ENCODE assay signal across 8 cellular contexts in the genomic region with DNA sequence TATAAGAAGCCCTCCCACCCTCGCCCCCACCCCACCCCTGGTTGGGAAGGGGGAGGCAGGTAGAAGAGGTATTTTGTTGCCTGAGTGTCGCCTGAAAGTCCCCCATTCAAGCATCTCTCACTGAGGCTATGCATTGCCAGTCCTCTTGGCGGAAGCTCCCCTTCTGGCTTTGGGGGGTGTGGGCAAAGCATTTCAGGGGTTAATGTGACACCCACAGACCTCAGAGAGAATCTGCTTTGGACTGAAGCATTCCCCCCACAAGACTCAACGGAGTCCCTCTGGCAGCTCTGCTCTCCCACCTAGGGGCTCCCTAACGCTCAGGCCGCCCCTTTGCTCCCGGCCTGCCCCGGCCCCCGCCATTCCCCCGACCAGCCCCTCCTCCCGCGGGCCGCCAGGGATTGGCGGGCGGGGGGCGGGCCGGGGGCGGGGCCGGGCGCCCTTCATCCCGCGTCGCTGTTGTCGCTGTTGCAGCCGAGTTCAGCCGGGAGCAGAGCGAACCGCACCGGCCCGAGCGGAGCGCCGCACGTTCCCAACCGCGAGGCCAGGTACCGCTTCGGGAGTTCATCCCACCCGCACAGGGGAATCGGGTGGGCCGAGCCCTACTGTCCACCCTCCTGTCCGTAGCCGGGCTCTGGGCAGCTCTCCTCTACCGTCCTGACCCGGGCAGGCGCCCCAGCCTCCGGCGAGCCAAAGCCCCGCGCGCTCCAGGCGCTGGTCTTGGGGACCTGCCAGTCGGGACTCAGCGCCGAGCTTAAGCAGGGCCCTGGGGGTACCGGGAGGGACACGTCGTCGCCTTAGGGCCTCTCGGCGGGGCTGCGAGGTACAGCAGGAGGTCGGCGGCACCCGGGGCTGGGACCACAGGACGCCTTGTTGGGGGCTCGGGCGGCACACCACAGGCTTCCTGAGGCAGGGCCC. TPM values are rescaled to one million over a fixed set of nuclear protein-coding genes. Genes with fewer than 3 reads are reported as not detected.
DNase-seq lines count a peak whose midpoint lies in the region; ATAC-seq and TF ChIP-seq lines count a peak whose summit lies in the region.

A gene (plus strand): TSS at position 468 of the 915 bp plus-strand sequence. CDS start 8,929 bp downstream, outside the sequence.

- no peak for TF ChIP-seq POLR2A in GM18505 (IDR thresholded peaks at IDR 0.05; ENCODE audit: borderline replicate concordance, extremely low read depth, insufficient read depth, insufficient read length)

- DNase-seq in NCI-H1417 (lab: John Stamatoyannopoulos, UW) (peak in 2 of 3 experiments; percentile 49), NCI-H1417 treated with DMSO at 0.1 percent for 48 hours (lab: John Stamatoyannopoulos, UW) (no peak), activated B cell treated with CpG ODN at 0.5 μM for 24 hours (peak; percentile 28), globus pallidus (ENCODE audit: low spot score) (peak; percentile 49), progenitor cell of endocrine pancreas (ENCODE audit: low spot score, unreplicated experiment) (peak; percentile 53), SK-N-DZ (ENCODE audit: low spot score) (no peak), foreskin melanocyte (no peak)

- ATAC-seq in activated B cell treated with CpG ODN at 0.5 μM for 24 hours (ENCODE audit: low read depth) = peak; percentile 41
- no peak for ATAC-seq in GM18505 (IDR thresholded peaks at IDR 0.05; ENCODE audit: unreplicated experiment)

- TF ChIP-seq CTCF in activated B cell treated with CpG ODN at 0.5 μM for 24 hours (IDR thresholded peaks at IDR 0.05) (no peak), progenitor cell of endocrine pancreas (IDR thresholded peaks at IDR 0.05; ENCODE audit: unreplicated experiment) (no peak)

- peaks cover 51% of the 10 kb centered on the region for H3K27me3 Mint-ChIP-seq in activated B cell treated with CpG ODN at 0.5 μM for 24 hours
- peaks cover 31% of the 10 kb centered on the region for H3K27me3 Mint-ChIP-seq in progenitor cell of endocrine pancreas

- H3K36me3 Mint-ChIP-seq in activated B cell treated with CpG ODN at 0.5 μM for 24 hours (ENCODE audit: low read depth) (no peaks in the 10 kb centered on the region), progenitor cell of endocrine pancreas (ENCODE audit: insufficient read depth) (no peaks in the 10 kb centered on the region)

- peak within 1 kb of the TSS; percentile 35 for H3K4me3 Mint-ChIP-seq in activated B cell treated with CpG ODN at 0.5 μM for 24 hours
- peak within 1 kb of the TSS; percentile 69 for H3K4me3 Mint-ChIP-seq in progenitor cell of endocrine pancreas (ENCODE audit: low read depth)

- H3K27ac Mint-ChIP-seq in activated B cell treated with CpG ODN at 0.5 μM for 24 hours (no peak within 1 kb of the TSS), progenitor cell of endocrine pancreas (peak within 1 kb of the TSS; percentile 63)

- POLR2A ChIA-PET in activated B cell treated with CpG ODN at 0.5 μM for 24 hours (lab: Charles Lee) = interaction anchor here (0.6 to 1.1 kb wide), 3 partner anchors 11 to 451 kb away, joined by 3 to 6 read pairs (median 4); a partner anchor contains a TSS

- intact Hi-C loops in activated B cell treated with CpG ODN at 0.5 μM for 24 hours (cut with micrococcal nuclease) = no loop called here

- peaks cover 2% of the 10 kb centered on the region for H3K4me1 Mint-ChIP-seq in activated B cell treated with CpG ODN at 0.5 μM for 24 hours
- H3K4me1 Mint-ChIP-seq in progenitor cell of endocrine pancreas (ENCODE audit: low read depth) = peaks cover 41% of the 10 kb centered on the region

- CTCF ChIA-PET in activated B cell treated with CpG ODN at 0.5 μM for 24 hours (lab: Charles Lee) = no interaction called here

- H3K9me3 Mint-ChIP-seq in activated B cell treated with CpG ODN at 0.5 μM for 24 hours (no peaks in the 10 kb centered on the region), progenitor cell of endocrine pancreas (ENCODE audit: low read depth) (no peaks in the 10 kb centered on the region)

RNA-seq across cellular contexts. Expression of the gene that starts here (rescaled TPM):
- total RNA-seq in activated B cell treated with CpG ODN at 0.5 μM for 24 hours (not detected in 2 replicates), progenitor cell of endocrine pancreas (43.5 and 44.7 TPM in 2 replicates)
- 0.03 and 0.39 TPM in 2 replicates for polyA plus RNA-seq in SK-N-DZ (2014; cell fraction: cytosol; rRNA removed)
- 0.22 and 1.5 TPM in 2 replicates for polyA plus RNA-seq in SK-N-DZ (2014; cell fraction: nucleus; rRNA removed)

Comparison
In these comparisons a context has a peak if more than half of its experiments do, and no peak if none do; other contexts are left out.
1. RNA of the gene that starts here (total RNA-seq): 43.5 to 44.7 TPM in progenitor cell of endocrine pancreas; not detected in activated B cell treated with CpG ODN at 0.5 μM for 24 hours; every median in the first group is over 10 times any median in the second.
2. DNase-seq: peak in NCI-H1417 (2 of 3), globus pallidus (single experiment) and progenitor cell of endocrine pancreas (single experiment); none in NCI-H1417 treated with DMSO at 0.1 percent for 48 hours (single experiment), SK-N-DZ (single experiment) and foreskin melanocyte (single experiment).
3. Peak in DNase-seq and ATAC-seq in activated B cell treated with CpG ODN at 0.5 μM for 24 hours; RNA of the gene not detected or under 1 TPM.